Comparison of ENCODE assay signal across 9 cellular contexts in the genomic region with DNA sequence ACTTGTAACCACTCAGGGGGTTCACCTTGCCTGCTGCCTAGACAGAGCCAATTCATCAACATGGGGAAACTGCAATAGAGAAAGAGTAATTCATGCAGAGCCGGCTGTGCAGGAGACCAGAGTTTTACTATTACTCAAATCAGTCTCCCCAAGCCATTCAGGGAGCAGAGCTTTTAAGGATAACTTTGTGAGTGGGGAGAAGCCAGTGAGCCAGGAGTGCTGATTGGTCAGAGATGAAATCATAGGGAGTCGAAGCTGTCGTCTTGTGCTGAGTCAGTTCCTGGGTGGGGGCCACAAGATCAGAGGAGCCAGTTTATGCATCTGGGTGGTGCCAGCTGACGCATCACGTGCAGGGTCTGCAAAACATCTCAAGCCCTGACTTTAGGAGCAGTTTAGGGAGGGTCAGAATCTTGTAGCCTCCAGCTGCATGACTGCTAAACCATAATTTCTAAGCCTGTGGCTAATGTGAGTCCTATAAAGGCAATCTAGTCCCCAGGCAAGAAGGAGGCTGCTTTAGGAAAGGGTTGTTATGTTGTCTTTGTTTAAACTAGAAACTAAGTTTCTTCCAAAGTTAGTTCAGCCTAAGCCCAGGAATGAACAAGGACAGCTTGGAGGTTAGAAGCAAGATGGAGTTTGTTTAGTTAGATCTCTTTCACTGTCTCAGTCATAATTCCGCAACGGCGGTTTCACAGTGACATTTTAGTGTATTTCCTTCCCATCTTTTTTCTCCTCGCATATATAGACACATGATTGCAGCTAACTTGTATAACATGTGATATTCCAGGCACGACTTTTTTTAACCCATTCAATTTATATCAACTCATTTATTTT.
DNase-seq lines count a peak whose midpoint lies in the region; ATAC-seq and TF ChIP-seq lines count a peak whose summit lies in the region.
"Had no signal": no experiment of that assay in that cellular context is flagged by ENCODE, and none has a peak within 500 bp of the region (broad histone marks: within the 10 kb centered on the region; RNA-seq: fewer than 3 reads in every experiment).

No MANE protein-coding gene starts in this region.

- CTCF ChIA-PET in CD8-positive, alpha-beta T cell (lab: Charles Lee) = interaction anchor here (0.8 to 1.4 kb wide), 2 partner anchors 72 to 129 kb away, joined by 3 read pairs; no protein-coding TSS in a partner anchor

- intact Hi-C loops in CD8-positive, alpha-beta T cell (cut with DNase I, micrococcal nuclease) = loop anchor here in 1 of 2 experiments (2.0 kb wide), 1 partner anchor 70 kb away; a partner anchor contains a TSS
- intact Hi-C loops in activated T-helper 2 cell treated with anti-CD3 and anti-CD28 coated beads, Interferon-gamma antibody, Interleukin-2, Interleukin-4, amounts not matched to agents 10 μg/mL and 5 μg/mL and 100 μg/mL, durations not matched to agents 14 hours and 24 hours and 36 hours (cut with micrococcal nuclease) = loop anchor here (1.0 kb wide), 1 partner anchor 77 kb away; no protein-coding TSS in a partner anchor
- intact Hi-C loops in esophagus muscularis mucosa (cut with DNase I) = no loop called here

- H3K4me1 Mint-ChIP-seq in CD8-positive, alpha-beta T cell (ENCODE audit: low read depth) = peaks cover 9% of the 10 kb centered on the region
- H3K4me1 Mint-ChIP-seq in activated T-helper 2 cell treated with anti-CD3 and anti-CD28 coated beads, Interferon-gamma antibody, Interleukin-2, Interleukin-4, amounts not matched to agents 10 μg/mL and 5 μg/mL and 100 μg/mL, durations not matched to agents 14 hours and 24 hours and 36 hours (ENCODE audit: low read depth) = peaks cover 10% of the 10 kb centered on the region

- no peaks in the 10 kb centered on the region for H3K27me3 Mint-ChIP-seq in CD8-positive, alpha-beta T cell (ENCODE audit: low read depth)
- H3K27me3 Mint-ChIP-seq in activated T-helper 2 cell treated with anti-CD3 and anti-CD28 coated beads, Interferon-gamma antibody, Interleukin-2, Interleukin-4, amounts not matched to agents 10 μg/mL and 5 μg/mL and 100 μg/mL, durations not matched to agents 14 hours and 24 hours and 36 hours (ENCODE audit: low read depth) = peaks cover 11% of the 10 kb centered on the region
- H3K27me3 Mint-ChIP-seq: stimulated activated naive CD8-positive, alpha-beta T cell treated with anti-CD3 and anti-CD28 coated beads, Interleukin-15, Interleukin-2, amounts not matched to agents 100 ng/mL and 50 ng/mL, for 24 hours had no signal

- POLR2A ChIA-PET in CD8-positive, alpha-beta T cell (lab: Charles Lee) = no interaction called here

- no peaks in the 10 kb centered on the region for H3K27me3 ChIP-seq in CD8-positive, alpha-beta T cell (ENCODE audit: insufficient read depth, low read length)
- no peaks in the 10 kb centered on the region for H3K27me3 ChIP-seq in esophagus muscularis mucosa

- H3K36me3 ChIP-seq in CD8-positive, alpha-beta T cell (ENCODE audit: insufficient read depth, low read length) = no peaks in the 10 kb centered on the region
- no peaks in the 10 kb centered on the region for H3K36me3 ChIP-seq in esophagus muscularis mucosa

- no peaks in the 10 kb centered on the region for H3K9me3 Mint-ChIP-seq in CD8-positive, alpha-beta T cell
- H3K9me3 Mint-ChIP-seq in activated T-helper 2 cell treated with anti-CD3 and anti-CD28 coated beads, Interferon-gamma antibody, Interleukin-2, Interleukin-4, amounts not matched to agents 10 μg/mL and 5 μg/mL and 100 μg/mL, durations not matched to agents 14 hours and 24 hours and 36 hours = peaks cover 3% of the 10 kb centered on the region
- H3K9me3 Mint-ChIP-seq: stimulated activated naive CD8-positive, alpha-beta T cell treated with anti-CD3 and anti-CD28 coated beads, Interleukin-15, Interleukin-2, amounts not matched to agents 100 ng/mL and 50 ng/mL, for 24 hours had no signal

- TF ChIP-seq EP300 in esophagus muscularis mucosa (IDR thresholded peaks at IDR 0.05) = no peak

- H3K9me3 ChIP-seq in CD8-positive, alpha-beta T cell (ENCODE audit: low read length) = no peaks in the 10 kb centered on the region
- H3K9me3 ChIP-seq in esophagus muscularis mucosa = no peaks in the 10 kb centered on the region

- H3K4me1 ChIP-seq in CD8-positive, alpha-beta T cell (ENCODE audit: insufficient read depth, low read length) = peaks cover 9% of the 10 kb centered on the region
- peaks cover 5 to 34% (median 32%) of the 10 kb centered on the region in 4 donors for H3K4me1 ChIP-seq in esophagus muscularis mucosa

- no peak for TF ChIP-seq POLR2A in esophagus muscularis mucosa (IDR thresholded peaks at IDR 0.05; ENCODE audit: low read depth)

- no peak for TF ChIP-seq CTCF in CD8-positive, alpha-beta T cell (IDR thresholded peaks at IDR 0.05)
- no peak for TF ChIP-seq CTCF in esophagus muscularis mucosa (IDR thresholded peaks at IDR 0.05)

- ATAC-seq in CD8-positive, alpha-beta T cell = peak; percentile 85
- ATAC-seq in HG02981 (IDR thresholded peaks at IDR 0.05; ENCODE audit: unreplicated experiment) (no peak), GM21526 (IDR thresholded peaks at IDR 0.05; ENCODE audit: low FRiP score, unreplicated experiment) (no peak), left lobe of liver (no peak)

- H3K27ac Mint-ChIP-seq in CD8-positive, alpha-beta T cell = no peak overlapping the region
- no peak overlapping the region for H3K27ac Mint-ChIP-seq in activated T-helper 2 cell treated with anti-CD3 and anti-CD28 coated beads, Interferon-gamma antibody, Interleukin-2, Interleukin-4, amounts not matched to agents 10 μg/mL and 5 μg/mL and 100 μg/mL, durations not matched to agents 14 hours and 24 hours and 36 hours
- H3K27ac Mint-ChIP-seq: stimulated activated naive CD8-positive, alpha-beta T cell treated with anti-CD3 and anti-CD28 coated beads, Interleukin-15, Interleukin-2, amounts not matched to agents 100 ng/mL and 50 ng/mL, for 24 hours had no signal

- 25% methylated on average over 7 of the region's 10 CpGs for WGBS in esophagus muscularis mucosa

- H3K4me3 Mint-ChIP-seq in CD8-positive, alpha-beta T cell = peak overlapping the region; percentile 1
- no peak overlapping the region for H3K4me3 Mint-ChIP-seq in activated T-helper 2 cell treated with anti-CD3 and anti-CD28 coated beads, Interferon-gamma antibody, Interleukin-2, Interleukin-4, amounts not matched to agents 10 μg/mL and 5 μg/mL and 100 μg/mL, durations not matched to agents 14 hours and 24 hours and 36 hours (ENCODE audit: low read depth)
- H3K4me3 Mint-ChIP-seq: stimulated activated naive CD8-positive, alpha-beta T cell treated with anti-CD3 and anti-CD28 coated beads, Interleukin-15, Interleukin-2, amounts not matched to agents 100 ng/mL and 50 ng/mL, for 24 hours had no signal

- peak in 6 of 7 experiments; percentile 31 to 75 (median 48) for DNase-seq in CD8-positive, alpha-beta T cell
- peak; percentile 21 for DNase-seq in NCI-H82 treated with DMSO at 0.1 percent for 48 hours (lab: John Stamatoyannopoulos, UW; ENCODE audit: unreplicated experiment)
- peak; percentile 55 for DNase-seq in activated T-helper 2 cell treated with anti-CD3 and anti-CD28 coated beads, Interferon-gamma antibody, Interleukin-2, Interleukin-4, amounts not matched to agents 10 μg/mL and 5 μg/mL and 100 μg/mL, durations not matched to agents 14 hours and 24 hours and 36 hours (ENCODE audit: low spot score)
- DNase-seq in mucosa of gallbladder (ENCODE audit: low spot score) = peak; percentile 37
- DNase-seq in esophagus muscularis mucosa (ENCODE audit: extremely low spot score) = no peak
- no peak for DNase-seq in left lobe of liver (ENCODE audit: low spot score)

- no peak overlapping the region for H3K4me3 ChIP-seq in CD8-positive, alpha-beta T cell (ENCODE audit: low read depth, low read length)
- H3K4me3 ChIP-seq in esophagus muscularis mucosa = no peak overlapping the region

- H3K27ac ChIP-seq in CD8-positive, alpha-beta T cell (ENCODE audit: low read depth, low read length) = no peak overlapping the region
- H3K27ac ChIP-seq in esophagus muscularis mucosa (replicated peaks in 1 of 4) = peak overlapping the region in 2 of 4 donors; percentile 7 to 37

- no peaks in the 10 kb centered on the region for H3K36me3 Mint-ChIP-seq in CD8-positive, alpha-beta T cell
- peaks cover 2% of the 10 kb centered on the region for H3K36me3 Mint-ChIP-seq in activated T-helper 2 cell treated with anti-CD3 and anti-CD28 coated beads, Interferon-gamma antibody, Interleukin-2, Interleukin-4, amounts not matched to agents 10 μg/mL and 5 μg/mL and 100 μg/mL, durations not matched to agents 14 hours and 24 hours and 36 hours (ENCODE audit: low read depth)

Comparison
In these comparisons a context has a peak if more than half of its experiments do, and no peak if none do; other contexts are left out.
1. DNase-seq: peak in CD8-positive, alpha-beta T cell (6 of 7), NCI-H82 treated with DMSO at 0.1 percent for 48 hours (single experiment), activated T-helper 2 cell treated with anti-CD3 and anti-CD28 coated beads, Interferon-gamma antibody, Interleukin-2, Interleukin-4, amounts not matched to agents 10 μg/mL and 5 μg/mL and 100 μg/mL, durations not matched to agents 14 hours and 24 hours and 36 hours (single experiment) and mucosa of gallbladder (single experiment); none in esophagus muscularis mucosa (single experiment) and left lobe of liver (single experiment).